ENCODE assay signal across 14 cellular contexts in genomic region chr13:106558527-106558926, GRCh38. TPM values are rescaled to one million over a fixed set of nuclear protein-coding genes. Genes with fewer than 3 reads are reported as not detected.
DNase-seq lines count a peak whose midpoint lies in the region; ATAC-seq and TF ChIP-seq lines count a peak whose summit lies in the region.
"Had no signal": no experiment of that assay in that cellular context is flagged by ENCODE, and none has a peak within 500 bp of the region (broad histone marks: within the 10 kb centered on the region; RNA-seq: fewer than 3 reads in every experiment).

No MANE protein-coding gene starts in this region.

- no peak overlapping the region for H3K4me3 ChIP-seq in CD4-positive, CD25-positive, alpha-beta regulatory T cell (ENCODE audit: low read depth, low read length)
- no peak overlapping the region for H3K4me3 ChIP-seq in Panc1 (ENCODE audit: low read depth in 2 of 2, low read length in 2 of 2)
- no peak overlapping the region for H3K4me3 ChIP-seq in SJCRH30
- H3K4me3 ChIP-seq in A673 (ENCODE audit: low read depth, low read length, poor library complexity, severe bottlenecking), result no peak overlapping the region
- H3K4me3 ChIP-seq: BLaER1 had no signal

- H3K4me1 ChIP-seq in CD4-positive, CD25-positive, alpha-beta regulatory T cell (ENCODE audit: control insufficient read depth, insufficient read depth, low read length, poor library complexity, severe bottlenecking), result peaks cover 31% of the 10 kb centered on the region
- H3K4me1 ChIP-seq in Panc1 (ENCODE audit: control insufficient read depth, insufficient read depth, low read length) (peaks cover 20% of the 10 kb centered on the region), SJCRH30 (peaks cover 14% of the 10 kb centered on the region), A673 (ENCODE audit: insufficient read depth, low read length, poor library complexity, severe bottlenecking) (peaks cover 11% of the 10 kb centered on the region)

- BruUV-seq in Panc1 (replicated peaks; lab: Mats Ljungman, UMichigan) (TSS peak; percentile 25), A673 (replicated peaks; lab: Mats Ljungman, UMichigan) (no TSS peak)

- no peak overlapping the region for H3K27ac ChIP-seq in CD4-positive, CD25-positive, alpha-beta regulatory T cell (ENCODE audit: insufficient read depth, low read length, poor library complexity, severe bottlenecking)
- H3K27ac ChIP-seq in Panc1 (ENCODE audit: low read length) (no peak overlapping the region), SJCRH30 (no peak overlapping the region), A673 (ENCODE audit: low read depth, low read length, poor library complexity, severe bottlenecking) (no peak overlapping the region)
- H3K27ac ChIP-seq: 22Rv1, BLaER1 had no signal

- intact Hi-C loops in activated CD4-positive, alpha-beta T cell treated with anti-CD3 and anti-CD28 coated beads for 36 hours (cut with DNase I, micrococcal nuclease), result no loop called here
- intact Hi-C loops in Panc1 (cut with micrococcal nuclease; ENCODE audit: unreplicated experiment), result no loop called here
- intact Hi-C loops in A673 (cut with micrococcal nuclease; ENCODE audit: unreplicated experiment), result no loop called here

- no peak for DNase-seq in activated CD4-positive, alpha-beta T cell treated with anti-CD3 and anti-CD28 coated beads for 36 hours
- no peak for DNase-seq in activated CD4-positive, alpha-beta T cell treated with anti-CD3 and anti-CD28 coated beads for 1 hour
- no peak for DNase-seq in CD4-positive, CD25-positive, alpha-beta regulatory T cell
- DNase-seq in Panc1 (ENCODE audit: low read depth, low spot score), result no peak
- DNase-seq in memory B cell (ENCODE audit: low spot score in 2 of 2), result no peak
- DNase-seq in SJCRH30, result no peak
- DNase-seq in A673 (ENCODE audit: low spot score), result no peak
- DNase-seq in COR-L47 (lab: John Stamatoyannopoulos, UW), result no peak
- DNase-seq: H9, NCI-H1436, NCI-H2029 treated with DMSO at 0.1 percent for 48 hours, NCI-H510A had no signal

- H3K9me3 Mint-ChIP-seq in activated CD4-positive, alpha-beta T cell treated with anti-CD3 and anti-CD28 coated beads for 36 hours (ENCODE audit: low read depth), result no peaks in the 10 kb centered on the region
- H3K9me3 Mint-ChIP-seq in CD4-positive, CD25-positive, alpha-beta regulatory T cell, result no peaks in the 10 kb centered on the region
- H3K9me3 Mint-ChIP-seq in memory B cell, result no peaks in the 10 kb centered on the region
- H3K9me3 Mint-ChIP-seq: H9 had no signal

- peaks cover 57% of the 10 kb centered on the region for H3K4me1 Mint-ChIP-seq in activated CD4-positive, alpha-beta T cell treated with anti-CD3 and anti-CD28 coated beads for 36 hours
- peaks cover 57 to 83% (median 60%) of the 10 kb centered on the region in 4 donors for H3K4me1 Mint-ChIP-seq in CD4-positive, CD25-positive, alpha-beta regulatory T cell
- peaks cover 29% of the 10 kb centered on the region for H3K4me1 Mint-ChIP-seq in memory B cell

- H3K27me3 ChIP-seq in CD4-positive, CD25-positive, alpha-beta regulatory T cell (ENCODE audit: control insufficient read depth, insufficient read depth, low read length), result no peaks in the 10 kb centered on the region
- H3K27me3 ChIP-seq in Panc1 (ENCODE audit: control insufficient read depth, insufficient read depth, low read length) (no peaks in the 10 kb centered on the region), SJCRH30 (no peaks in the 10 kb centered on the region), A673 (replicated peaks; ENCODE audit: insufficient read depth, low read depth, low read length, poor library complexity) (no peaks in the 10 kb centered on the region)
- H3K27me3 ChIP-seq: BLaER1 had no signal

- POLR2A ChIA-PET in activated CD4-positive, alpha-beta T cell treated with anti-CD3 and anti-CD28 coated beads for 36 hours (lab: Charles Lee), result interaction anchor here (0.7 kb wide), 1 partner anchor 8 kb away, joined by 3 read pairs; no protein-coding TSS in a partner anchor
- POLR2A ChIA-PET in Panc1 (lab: Charles Lee) (no interaction called here), A673 (lab: Charles Lee; ENCODE audit: low non-redundant PET) (no interaction called here)

- no peak for TF ChIP-seq CTCF in Panc1 (IDR thresholded peaks at IDR 0.05)
- TF ChIP-seq CTCF in A673 (conservative IDR thresholded peaks at IDR 0.05; ENCODE audit: low read depth, low read length), result no peak

- in situ Hi-C loops in Panc1 (cut with HindIII; ENCODE audit: low pct_unique_long_range_greater_than_20kb, low sequenced_read_pairs), result no loop called here

- H3K9me3 ChIP-seq in CD4-positive, CD25-positive, alpha-beta regulatory T cell (ENCODE audit: control insufficient read depth in 2 of 2, low read length in 2 of 2), result no peaks in the 10 kb centered on the region
- H3K9me3 ChIP-seq in Panc1 (ENCODE audit: control insufficient read depth, insufficient read depth, low read depth, low read length), result no peaks in the 10 kb centered on the region
- H3K9me3 ChIP-seq in SJCRH30 (replicated peaks), result no peaks in the 10 kb centered on the region
- no peaks in the 10 kb centered on the region for H3K9me3 ChIP-seq in A673 (ENCODE audit: low read depth, low read length, poor library complexity, severe bottlenecking)
- H3K9me3 ChIP-seq: BLaER1 had no signal

- ATAC-seq in activated CD4-positive, alpha-beta T cell treated with anti-CD3 and anti-CD28 coated beads for 36 hours, result no peak
- no peak for ATAC-seq in CD4-positive, CD25-positive, alpha-beta regulatory T cell (ENCODE audit: low read depth in 2 of 2)
- ATAC-seq in Panc1, result no peak
- no peak for ATAC-seq in memory B cell (ENCODE audit: low read depth)

- peak overlapping the region; percentile 19 for H3K27ac Mint-ChIP-seq in activated CD4-positive, alpha-beta T cell treated with anti-CD3 and anti-CD28 coated beads for 36 hours
- H3K27ac Mint-ChIP-seq in CD4-positive, CD25-positive, alpha-beta regulatory T cell, result peak overlapping the region in 2 of 3 donors; percentile 10 to 36
- peak overlapping the region; percentile 17 for H3K27ac Mint-ChIP-seq in memory B cell

- peaks cover 63% of the 10 kb centered on the region for H3K36me3 Mint-ChIP-seq in activated CD4-positive, alpha-beta T cell treated with anti-CD3 and anti-CD28 coated beads for 36 hours (ENCODE audit: low read depth)
- H3K36me3 Mint-ChIP-seq in CD4-positive, CD25-positive, alpha-beta regulatory T cell, result peaks cover 44% of the 10 kb centered on the region
- peaks cover 32% of the 10 kb centered on the region for H3K36me3 Mint-ChIP-seq in memory B cell

- CTCF ChIA-PET in activated CD4-positive, alpha-beta T cell treated with anti-CD3 and anti-CD28 coated beads for 36 hours (lab: Charles Lee), result interaction anchor here (1.0 to 1.3 kb wide), 2 partner anchors 13 to 22 kb away, joined by 3 to 4 read pairs; no protein-coding TSS in a partner anchor
- CTCF ChIA-PET in Panc1 (lab: Charles Lee) (no interaction called here), A673 (lab: Charles Lee) (no interaction called here)

- H3K36me3 ChIP-seq in CD4-positive, CD25-positive, alpha-beta regulatory T cell (ENCODE audit: control insufficient read depth, insufficient read depth, low read length), result peaks cover 59% of the 10 kb centered on the region
- H3K36me3 ChIP-seq in Panc1 (ENCODE audit: control insufficient read depth, insufficient read depth, low read length), result peaks cover 15% of the 10 kb centered on the region
- H3K36me3 ChIP-seq in SJCRH30, result peaks cover 71% of the 10 kb centered on the region
- H3K36me3 ChIP-seq in A673 (ENCODE audit: insufficient read depth, low read length, poor library complexity, severe bottlenecking), result peaks cover 57% of the 10 kb centered on the region

- H3K4me3 Mint-ChIP-seq in activated CD4-positive, alpha-beta T cell treated with anti-CD3 and anti-CD28 coated beads for 36 hours, result no peak overlapping the region
- H3K4me3 Mint-ChIP-seq in CD4-positive, CD25-positive, alpha-beta regulatory T cell, result peak overlapping the region in 2 of 4 donors; percentile 4 to 13
- no peak overlapping the region for H3K4me3 Mint-ChIP-seq in memory B cell
- H3K4me3 Mint-ChIP-seq: H9 had no signal

- no peaks in the 10 kb centered on the region for H3K27me3 Mint-ChIP-seq in activated CD4-positive, alpha-beta T cell treated with anti-CD3 and anti-CD28 coated beads for 36 hours
- no peaks in the 10 kb centered on the region for H3K27me3 Mint-ChIP-seq in CD4-positive, CD25-positive, alpha-beta regulatory T cell
- no peaks in the 10 kb centered on the region for H3K27me3 Mint-ChIP-seq in memory B cell

RNA-seq across cellular contexts. Expression of gene ARGLU1, which starts 9.4 kb away (rescaled TPM):
- 10 to 100 TPM; 68.8 to 94.2 TPM for total RNA-seq in activated CD4-positive, alpha-beta T cell treated with anti-CD3 and anti-CD28 coated beads for 36 hours
- total RNA-seq in CD4-positive, CD25-positive, alpha-beta regulatory T cell, result 235 TPM
- polyA plus RNA-seq in CD4-positive, CD25-positive, alpha-beta regulatory T cell, result 10 to 100 TPM; 25.7 to 43.1 (median 31.9) TPM
- total RNA-seq in Panc1 (2021; ENCODE audit: unreplicated experiment) (38.5 TPM), A673 (2021) (66.5 and 73.8 TPM in 2 replicates)
- polyA plus RNA-seq in Panc1 (2012; ENCODE audit: insufficient read length), result 28.3 TPM
- 66.9 and 100 TPM in 2 replicates for total RNA-seq in SJCRH30 (2014; rRNA removed; shearing (Covaris generic))

RNA-seq across cellular contexts. Expression of gene EFNB2, which starts 23.1 kb away (rescaled TPM):
- total RNA-seq in activated CD4-positive, alpha-beta T cell treated with anti-CD3 and anti-CD28 coated beads for 36 hours, result under 1 TPM; 0.05 to 0.14 TPM
- 0.49 TPM for total RNA-seq in CD4-positive, CD25-positive, alpha-beta regulatory T cell
- polyA plus RNA-seq in CD4-positive, CD25-positive, alpha-beta regulatory T cell, result under 1 TPM in 2 of 4 donors, not detected in 2; 0.20 to 0.27 TPM
- total RNA-seq in Panc1 (2021; ENCODE audit: unreplicated experiment) (4.7 TPM), A673 (2021) (2.2 and 5.2 TPM in 2 replicates)
- polyA plus RNA-seq in Panc1 (2012; ENCODE audit: insufficient read length), result 2.5 TPM
- 18.0 and 19.0 TPM in 2 replicates for total RNA-seq in SJCRH30 (2014; rRNA removed; shearing (Covaris generic))
